ENCODE assay signal across 12 cellular contexts in genomic region chr1:237873487-237873927, GRCh38. TPM values are rescaled to one million over a fixed set of nuclear protein-coding genes. Genes with fewer than 3 reads are reported as not detected.
DNase-seq lines count a peak whose midpoint lies in the region; ATAC-seq, FAIRE-seq and TF ChIP-seq lines count a peak whose summit lies in the region.
"Had no signal": no experiment of that assay in that cellular context is flagged by ENCODE, and none has a peak within 500 bp of the region (broad histone marks: within the 10 kb centered on the region; RNA-seq: fewer than 3 reads in every experiment).

No MANE protein-coding gene starts in this region.

- H3K79me1 ChIP-seq in IMR-90 (ENCODE audit: low read depth in 1 of 2, low read length in 2 of 2) = no peaks in the 10 kb centered on the region

- no peak overlapping the region for H3K23ac ChIP-seq in IMR-90 (ENCODE audit: low read depth, low read length)

- no peak overlapping the region for H2BK15ac ChIP-seq in IMR-90 (ENCODE audit: low read depth, low read length)

- no CpG with 5 or more reads among the region's 2 CpGs for WGBS in IMR-90 (ENCODE audit: extremely low coverage in 2 of 2, insufficient read length in 1 of 2), 2 experiments
- 21 to 34% (median 24%) methylated on average over 1 to 2 of the region's 2 CpGs for WGBS in adrenal gland, 4 donors

- FAIRE-seq in keratinocyte (lab: Jason Lieb, UNC) = peak; percentile 100
- no peak for FAIRE-seq in GM12892 (lab: Jason Lieb, UNC)

- POLR2A ChIA-PET in IMR-90 (lab: Charles Lee; ENCODE audit: unreplicated experiment) = no interaction called here
- POLR2A ChIA-PET in CD8-positive, alpha-beta T cell (lab: Charles Lee) = no interaction called here

- intact Hi-C loops in IMR-90 (cut with micrococcal nuclease) = no loop called here
- intact Hi-C loops in adrenal gland (cut with DNase I) = no loop called here
- intact Hi-C loops in CD8-positive, alpha-beta T cell (cut with DNase I, micrococcal nuclease) = no loop called here

- no peaks in the 10 kb centered on the region for H3K27me3 ChIP-seq in IMR-90 (ENCODE audit: control insufficient read depth, insufficient read depth, low read length)
- no peaks in the 10 kb centered on the region for H3K27me3 ChIP-seq in adrenal gland
- H3K27me3 ChIP-seq in keratinocyte (ENCODE audit: control insufficient read depth, extremely low read depth, insufficient read depth, low read length) = no peaks in the 10 kb centered on the region
- H3K27me3 ChIP-seq in CD8-positive, alpha-beta T cell (ENCODE audit: insufficient read depth, low read length) = no peaks in the 10 kb centered on the region

- no peaks in the 10 kb centered on the region for H3K4me1 Mint-ChIP-seq in CD8-positive, alpha-beta T cell (ENCODE audit: low read depth)

- H3K14ac ChIP-seq in IMR-90 (replicated peaks; ENCODE audit: low read depth, low read length) = no peak overlapping the region

- no peak overlapping the region for H2AFZ ChIP-seq in IMR-90 (replicated peaks; ENCODE audit: low read length, poor library complexity)
- H2AFZ ChIP-seq in keratinocyte (ENCODE audit: control insufficient read depth, low read length) = no peak overlapping the region

- no peak overlapping the region for H2AK5ac ChIP-seq in IMR-90 (ENCODE audit: low read depth, low read length)

- DNase-seq in EH (ENCODE audit: low read depth) (peak; percentile 3), IMR-90 (peak; percentile 64), adrenal gland (peak; percentile 60 to 82 (median 79)), keratinocyte (ENCODE audit: low read depth, low spot score) (peak; percentile 95), GM12892 (ENCODE audit: insufficient read length) (no peak), COR-L47 (lab: John Stamatoyannopoulos, UW) (no peak)
- no peak for DNase-seq in CD8-positive, alpha-beta T cell
- DNase-seq: activated naive CD4-positive, alpha-beta T cell treated with Interleukin-2 at 50 U/mL for 16 hours; NCI-H2029 treated with DMSO at 0.1 percent for 48 hours had no signal

- no peaks in the 10 kb centered on the region for H3K9me3 Mint-ChIP-seq in CD8-positive, alpha-beta T cell

- no peak overlapping the region for H3K18ac ChIP-seq in IMR-90 (ENCODE audit: low read depth, low read length)

- no peak overlapping the region for H2BK120ac ChIP-seq in IMR-90 (ENCODE audit: low read depth, low read length)

- no peak for TF ChIP-seq POLR2A in IMR-90 (IDR thresholded peaks at IDR 0.05; ENCODE audit: low read depth, low read length)
- no peak for TF ChIP-seq POLR2A in adrenal gland (IDR thresholded peaks at IDR 0.05)
- no peak for TF ChIP-seq POLR2A in GM12892 (IDR thresholded peaks at IDR 0.05; ENCODE audit: low read depth, low read length)

- no peaks in the 10 kb centered on the region for H3K79me2 ChIP-seq in keratinocyte (ENCODE audit: control insufficient read depth, insufficient read depth, low read length)

- H3K4me3 ChIP-seq in IMR-90 (ENCODE audit: insufficient read depth, low read depth, low read length) (no peak overlapping the region), adrenal gland (no peak overlapping the region), keratinocyte (ENCODE audit: control insufficient read depth in 2 of 3, extremely low read depth in 1 of 3, insufficient read depth in 2 of 3, low read depth in 1 of 3, low read length in 3 of 3) (no peak overlapping the region)
- no peak overlapping the region for H3K4me3 ChIP-seq in CD8-positive, alpha-beta T cell (ENCODE audit: low read depth, low read length)

- H3K4me1 ChIP-seq in IMR-90 (ENCODE audit: control insufficient read depth, insufficient read depth, low read length) (peaks cover 3% of the 10 kb centered on the region), adrenal gland (replicated peaks in 1 of 2) (peaks cover 0 to 4% of the 10 kb centered on the region in 2 donors), keratinocyte (ENCODE audit: control insufficient read depth, extremely low read depth, insufficient read depth, low read length) (peaks cover 18% of the 10 kb centered on the region)
- no peaks in the 10 kb centered on the region for H3K4me1 ChIP-seq in CD8-positive, alpha-beta T cell (ENCODE audit: insufficient read depth, low read length)

- no peaks in the 10 kb centered on the region for H3K36me3 ChIP-seq in IMR-90 (ENCODE audit: control insufficient read depth, insufficient read depth, low read length)
- no peaks in the 10 kb centered on the region for H3K36me3 ChIP-seq in adrenal gland (replicated peaks in 1 of 2)
- no peaks in the 10 kb centered on the region for H3K36me3 ChIP-seq in keratinocyte (ENCODE audit: control insufficient read depth in 2 of 2, extremely low read depth in 1 of 2, insufficient read depth in 2 of 2, low read length in 2 of 2)
- H3K36me3 ChIP-seq in CD8-positive, alpha-beta T cell (ENCODE audit: insufficient read depth, low read length) = no peaks in the 10 kb centered on the region

- BruUV-seq in IMR-90 (replicated peaks; lab: Mats Ljungman, UMichigan) = no TSS peak

- H3K4me2 ChIP-seq in IMR-90 (ENCODE audit: low read depth, low read length) = 0 out of 2 replicates have a peak overlapping the region, but pooled peaks have one; percentile 35
- H3K4me2 ChIP-seq in keratinocyte (ENCODE audit: control insufficient read depth, extremely low read depth, insufficient read depth, low read depth, low read length) = no peak overlapping the region

- no peak overlapping the region for H4K8ac ChIP-seq in IMR-90 (ENCODE audit: low read depth in 2 of 2, low read length in 2 of 2)

- no peak overlapping the region for H3K4ac ChIP-seq in IMR-90 (ENCODE audit: low read depth, low read length)

- no peak overlapping the region for H3K56ac ChIP-seq in IMR-90 (ENCODE audit: extremely low read depth, insufficient read depth, low read length)

- H3K27ac ChIP-seq in IMR-90 (ENCODE audit: insufficient read depth, low read length) (no peak overlapping the region), adrenal gland (no peak overlapping the region), keratinocyte (ENCODE audit: control insufficient read depth, insufficient read depth, low read length) (peak overlapping the region; percentile 42)
- H3K27ac ChIP-seq in CD8-positive, alpha-beta T cell (ENCODE audit: low read depth, low read length) = no peak overlapping the region

- no peak overlapping the region for H4K91ac ChIP-seq in IMR-90 (ENCODE audit: insufficient read depth, low read depth, low read length)

- H3K9me1 ChIP-seq in IMR-90 (ENCODE audit: insufficient read depth, low read length) (no peaks in the 10 kb centered on the region), keratinocyte (ENCODE audit: control insufficient read depth, extremely low read depth, insufficient read depth, low read length) (no peaks in the 10 kb centered on the region)

- in situ Hi-C loops in IMR-90 (cut with MboI; ENCODE audit: low sequenced_read_pairs) = no loop called here

- no peak for TF ChIP-seq RAD21 in IMR-90 (IDR thresholded peaks at IDR 0.05; ENCODE audit: low read length)

- no peaks in the 10 kb centered on the region for H3K36me3 Mint-ChIP-seq in CD8-positive, alpha-beta T cell

- H3K9ac ChIP-seq in IMR-90 (ENCODE audit: low read depth, low read length) = no peak overlapping the region
- no peak overlapping the region for H3K9ac ChIP-seq in keratinocyte (ENCODE audit: control insufficient read depth, extremely low read depth, insufficient read depth, low read length)

- H2AK9ac ChIP-seq in IMR-90 (replicated peaks; ENCODE audit: low read depth, low read length, poor library complexity) = no peak overlapping the region

- H3K9me3 ChIP-seq in IMR-90 (ENCODE audit: control insufficient read depth, insufficient read depth, low read length) (no peaks in the 10 kb centered on the region; the same call in 1 of the 2 replicates), adrenal gland (replicated peaks in 1 of 3) (no peaks in the 10 kb centered on the region), keratinocyte (ENCODE audit: control insufficient read depth, low read depth, low read length) (no peaks in the 10 kb centered on the region)
- H3K9me3 ChIP-seq in CD8-positive, alpha-beta T cell (ENCODE audit: low read length) = no peaks in the 10 kb centered on the region

- no peak overlapping the region for H2BK5ac ChIP-seq in IMR-90 (ENCODE audit: low read depth, low read length, poor library complexity, severe bottlenecking)

- H4K5ac ChIP-seq in IMR-90 (ENCODE audit: low read depth, low read length) = no peak overlapping the region

- no peak overlapping the region for H3K27ac Mint-ChIP-seq in CD8-positive, alpha-beta T cell

- no peak overlapping the region for H3K4me3 Mint-ChIP-seq in CD8-positive, alpha-beta T cell

- H3K27me3 Mint-ChIP-seq in CD8-positive, alpha-beta T cell (ENCODE audit: low read depth) = no peaks in the 10 kb centered on the region

- CTCF ChIA-PET in IMR-90 (lab: Yijun Ruan, JAX) = interaction anchor here (0.6 to 1.4 kb wide), 3 partner anchors 9 to 325 kb away, joined by 3 to 5 read pairs (median 3); no protein-coding TSS in a partner anchor
- CTCF ChIA-PET in CD8-positive, alpha-beta T cell (lab: Charles Lee) = no interaction called here

- TF ChIP-seq CTCF in IMR-90 (conservative IDR thresholded peaks at IDR 0.05; ENCODE audit: low read depth, low read length) (no peak), adrenal gland (IDR thresholded peaks at IDR 0.05) (no peak), keratinocyte (optimal IDR thresholded peaks at IDR 0.05 in 1 of 3, IDR thresholded peaks at IDR 0.05 in 1 of 3, conservative IDR thresholded peaks at IDR 0.05 in 1 of 3; ENCODE audit: extremely low read depth in 1 of 3, insufficient read depth in 2 of 3, low read length in 3 of 3) (no peak)
- no peak for TF ChIP-seq CTCF in CD8-positive, alpha-beta T cell (IDR thresholded peaks at IDR 0.05)

- dilution Hi-C loops in IMR-90 (cut with HindIII; ENCODE audit: low sequenced_read_pairs, unreplicated experiment) = no loop called here
- dilution Hi-C loops in keratinocyte (cut with MboI; ENCODE audit: extremely low pct_ligation_motif_present, low sequenced_read_pairs) = no loop called here

- ATAC-seq in IMR-90 (ENCODE audit: low read depth) (peak; percentile 66), GM21447 (IDR thresholded peaks at IDR 0.05; ENCODE audit: unreplicated experiment) (no peak)
- no peak for ATAC-seq in CD8-positive, alpha-beta T cell

- no peaks in the 10 kb centered on the region for H4K20me1 ChIP-seq in IMR-90 (ENCODE audit: insufficient read depth, low read length)
- H4K20me1 ChIP-seq in keratinocyte (ENCODE audit: control insufficient read depth, extremely low read depth, insufficient read depth, low read length) = no peaks in the 10 kb centered on the region

- no peak overlapping the region for H2BK20ac ChIP-seq in IMR-90 (ENCODE audit: low read depth, low read length)

RNA-seq across cellular contexts. Expression of gene ZP4, which starts 17.2 kb away (rescaled TPM):
- not detected in 2 replicates for total RNA-seq in IMR-90 (2012; rRNA removed)
- polyA plus RNA-seq in IMR-90 (2012; rRNA removed) = not detected in 2 replicates
- polyA plus RNA-seq in IMR-90 (2012; cell fraction: cytosol; rRNA removed) = not detected in 2 replicates
- polyA plus RNA-seq in IMR-90 (2012; cell fraction: nucleus; rRNA removed; ENCODE audit: low replicate concordance) = not detected in 2 replicates
- total RNA-seq in adrenal gland = not detected
- polyA plus RNA-seq in adrenal gland = not detected
- polyA plus RNA-seq in keratinocyte = 0.12 to 0.32 TPM (median 0.31 TPM) in 3 replicates
- not detected for polyA plus RNA-seq in keratinocyte (2011; ENCODE audit: low read depth)
- 0.09 and 0.19 TPM in 2 replicates for polyA plus RNA-seq in keratinocyte (2011; cell fraction: cytosol; rRNA removed)
- 0.48 and 0.53 TPM in 2 replicates for polyA plus RNA-seq in keratinocyte (2011; cell fraction: nucleus; rRNA removed)
- polyA plus RNA-seq in keratinocyte (2012; ENCODE audit: low replicate concordance) = 0.06 and 0.15 TPM in 2 replicates
- polyA minus RNA-seq in keratinocyte = 0.10 to 1.5 TPM in 2 of 3 replicates, not detected in the other
- polyA minus RNA-seq in keratinocyte (2011; cell fraction: cytosol; rRNA and poly(A)+ RNA removed) = not detected
- 0.21 TPM in 1 of 2 replicates, not detected in the other for polyA minus RNA-seq in keratinocyte (2011; cell fraction: nucleus; rRNA and poly(A)+ RNA removed)
- total RNA-seq in CD8-positive, alpha-beta T cell = not detected
- polyA plus RNA-seq in GM12892 (2012; ENCODE audit: missing spikeins) = not detected
- total RNA-seq: T-helper 2 cell treated with Interferon-gamma antibody and Interleukin-4, amounts not matched to agents 100 ng/mL and 5 ng/mL, for 36 hours had no signal
- polyA plus RNA-seq: neural cell had no signal

Comparison
In these comparisons a context has a peak if more than half of its experiments do, and no peak if none do; other contexts are left out.
1. DNase-seq: peak in EH (single experiment), IMR-90 (single experiment), adrenal gland (7 of 7) and keratinocyte (single experiment); none in CD8-positive, alpha-beta T cell (0 of 7), GM12892 (single experiment) and COR-L47 (single experiment).